ENCODE assay signal across 13 cellular contexts in genomic region chr3:128369106-128369708, GRCh38.
"Had no signal": no experiment of that assay in that cellular context is flagged by ENCODE, and none has a peak within 500 bp of the region (broad histone marks: within the 10 kb centered on the region; RNA-seq: fewer than 3 reads in every experiment).

No MANE protein-coding gene starts in this region.

- DNase-seq: activated CD4-positive, alpha-beta T cell treated with anti-CD3 and anti-CD28 coated beads, Interleukin-2, amount 50 U/mL, for 4 hours; activated effector memory CD4-positive, alpha-beta T cell treated with anti-CD3 and anti-CD28 coated beads, Interleukin-2, amount 50 U/mL, for 16 hours; activated T-cell treated with anti-CD3 and anti-CD28 coated beads, Interleukin-2, amount 50 U/mL, for 1 hour; foreskin melanocyte; naive B cell; stimulated activated naive CD8-positive, alpha-beta T cell treated with anti-CD3 and anti-CD28 coated beads, Interleukin-15, Interleukin-2, amounts not matched to agents 100 U/mL and 50 U/mL, for 24 hours; SW 1271 had no signal

- H3K9me3 Mint-ChIP-seq: mesothelial cell of epicardium; naive B cell; T-helper 2 cell treated with Interferon-gamma antibody and Interleukin-4, amounts not matched to agents 5 μg/mL and 100 μg/mL, for 36 hours had no signal

- H3K4me1 ChIP-seq: parathyroid adenoma had no signal

- H3K27me3 Mint-ChIP-seq: activated naive CD8-positive, alpha-beta T cell; naive B cell had no signal

- H3K27ac Mint-ChIP-seq: activated naive CD8-positive, alpha-beta T cell; mesothelial cell of epicardium; T-helper 2 cell treated with Interferon-gamma antibody and Interleukin-4, amounts not matched to agents 5 μg/mL and 100 μg/mL, for 36 hours had no signal

- ATAC-seq: activated CD4-positive, CD25-positive, alpha-beta regulatory T cell treated with anti-CD3 and anti-CD28 coated beads, Interleukin-2, amount 50 U/mL, for 24 hours; stimulated activated naive CD8-positive, alpha-beta T cell treated with anti-CD3 and anti-CD28 coated beads, Interleukin-15, Interleukin-2, amounts not matched to agents 100 U/mL and 50 U/mL, for 24 hours had no signal

- H3K27ac ChIP-seq: parathyroid adenoma had no signal

- H3K9ac ChIP-seq: parathyroid adenoma had no signal

- FAIRE-seq: keratinocyte had no signal

- H3K4me3 Mint-ChIP-seq: activated naive CD8-positive, alpha-beta T cell; mesothelial cell of epicardium; T-helper 2 cell treated with Interferon-gamma antibody and Interleukin-4, amounts not matched to agents 5 μg/mL and 100 μg/mL, for 36 hours had no signal
